ENCODE assay signal across 9 cellular contexts in the genomic region with DNA sequence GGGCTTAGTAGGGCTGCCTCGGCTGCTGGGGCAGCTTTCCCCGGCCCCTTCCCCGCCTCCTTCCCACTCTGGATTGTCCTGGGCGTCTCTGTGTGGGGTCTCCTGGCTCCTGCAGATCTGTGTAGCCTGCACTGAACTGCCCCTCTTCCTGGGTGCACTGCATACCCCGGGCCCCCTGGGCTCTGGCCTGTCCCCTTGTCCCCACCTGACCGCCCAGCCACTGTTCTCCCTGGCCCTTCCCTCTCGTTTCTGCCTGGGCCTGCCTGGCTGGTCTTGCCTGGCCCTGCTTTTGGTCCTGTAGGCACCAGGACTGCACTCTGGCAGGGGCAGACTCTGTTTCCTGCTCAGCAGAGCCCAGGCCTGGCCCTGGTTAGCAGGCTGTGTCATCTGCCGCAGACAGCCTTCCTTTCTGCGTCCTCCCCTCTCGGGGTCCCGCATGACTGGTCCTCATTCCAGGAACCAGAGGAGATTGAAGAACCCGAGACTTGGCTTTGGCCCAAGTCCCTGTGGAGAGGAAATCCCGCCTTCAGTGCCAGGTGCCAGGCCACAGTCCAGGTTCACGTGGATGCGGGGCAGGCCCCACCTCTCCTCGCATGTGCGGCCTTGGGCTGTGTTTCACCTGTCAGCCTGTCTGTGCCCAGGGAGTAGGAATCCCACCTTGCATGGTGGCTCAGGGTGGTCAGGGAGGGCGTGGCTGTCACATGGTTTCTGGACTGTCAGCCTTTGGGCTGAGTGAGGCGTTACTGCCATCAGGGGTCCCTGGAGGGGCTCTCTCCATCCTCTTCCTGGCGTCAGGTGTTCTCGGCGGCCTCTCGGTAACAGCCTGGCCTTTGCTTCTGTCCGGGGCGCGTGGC. TPM values are rescaled to one million over a fixed set of nuclear protein-coding genes. Genes with fewer than 3 reads are reported as not detected.
DNase-seq lines count a peak whose midpoint lies in the region; ATAC-seq, FAIRE-seq and TF ChIP-seq lines count a peak whose summit lies in the region.
"Had no signal": no experiment of that assay in that cellular context is flagged by ENCODE, and none has a peak within 500 bp of the region (broad histone marks: within the 10 kb centered on the region; RNA-seq: fewer than 3 reads in every experiment).

No MANE protein-coding gene starts in this region.

- peak overlapping the region; percentile 44 to 76 for H3K27ac ChIP-seq in kidney (ENCODE audit: low read depth in 2 of 2, low read length in 2 of 2)
- H3K27ac ChIP-seq in tibial artery, result no peak overlapping the region

- H3K4me1 ChIP-seq in kidney (ENCODE audit: control insufficient read depth in 1 of 2, insufficient read depth in 1 of 2, low read depth in 1 of 2, low read length in 2 of 2), result peaks cover 11 to 35% of the 10 kb centered on the region in 2 donors
- peaks cover 0 to 94% (median 61%) of the 10 kb centered on the region in 4 donors for H3K4me1 ChIP-seq in tibial artery

- no peak for FAIRE-seq in kidney (lab: Jason Lieb, UNC)

- H3K4me3 ChIP-seq in kidney (ENCODE audit: low read length in 2 of 2) (no peak overlapping the region), tibial artery (no peak overlapping the region)

- no peaks in the 10 kb centered on the region for H3K27me3 ChIP-seq in tibial artery

- TF ChIP-seq CTCF in kidney (IDR thresholded peaks at IDR 0.05; ENCODE audit: borderline replicate concordance, extremely low read depth, insufficient read depth), result no peak
- TF ChIP-seq CTCF in tibial artery (IDR thresholded peaks at IDR 0.05), result no peak

- H3K9me3 ChIP-seq in kidney (ENCODE audit: control insufficient read depth in 1 of 2, low read length in 2 of 2), result no peaks in the 10 kb centered on the region
- no peaks in the 10 kb centered on the region for H3K9me3 ChIP-seq in tibial artery

- ATAC-seq in GM18907 (IDR thresholded peaks at IDR 0.05; ENCODE audit: unreplicated experiment) (no peak), HG03025 (IDR thresholded peaks at IDR 0.05; ENCODE audit: low FRiP score, unreplicated experiment) (no peak)

- H3K36me3 ChIP-seq in kidney (ENCODE audit: control insufficient read depth in 1 of 2, insufficient read depth in 2 of 2, low read length in 2 of 2) (no peaks in the 10 kb centered on the region), tibial artery (no peaks in the 10 kb centered on the region)

- H3K9ac ChIP-seq in kidney (ENCODE audit: low read length in 2 of 2), result no peak overlapping the region

- intact Hi-C loops in kidney (cut with DNase I), result no loop called here
- intact Hi-C loops in tibial artery (cut with DNase I; ENCODE audit: low total_unique reads), result no loop called here

- peak; percentile 62 for DNase-seq in activated effector memory CD4-positive, alpha-beta T cell treated with anti-CD3 and anti-CD28 coated beads, Interleukin-2, amount 50 U/mL, for 16 hours
- DNase-seq in activated effector memory CD4-positive, alpha-beta T cell treated with Interleukin-2 at 50 U/mL for 16 hours, result no peak
- DNase-seq in NCI-H345 treated with DMSO at 0.1 percent for 48 hours (lab: John Stamatoyannopoulos, UW; ENCODE audit: unreplicated experiment), result peak; percentile 75
- DNase-seq in kidney, result peak; percentile 93
- DNase-seq in tibial artery, result peak; percentile 20 to 67
- DNase-seq in activated CD4-positive, alpha-beta T cell treated with anti-CD3 and anti-CD28 coated beads, Interleukin-2, amount 50 U/mL, for 48 hours, result no peak
- DNase-seq: NCI-H524 treated with DMSO at 0.1 percent for 48 hours had no signal

RNA-seq across cellular contexts. Expression of gene INPP5A, which starts 9.2 kb away (rescaled TPM):
- 40.3 TPM for total RNA-seq in kidney
- 20.8 TPM for polyA plus RNA-seq in kidney (ENCODE audit: insufficient read depth, low read depth, low replicate concordance)

Comparison
In these comparisons a context has a peak if more than half of its experiments do, and no peak if none do; other contexts are left out.
1. DNase-seq: peak in activated effector memory CD4-positive, alpha-beta T cell treated with anti-CD3 and anti-CD28 coated beads, Interleukin-2, amount 50 U/mL, for 16 hours (single experiment), NCI-H345 treated with DMSO at 0.1 percent for 48 hours (single experiment), kidney (single experiment) and tibial artery (2 of 2); none in activated effector memory CD4-positive, alpha-beta T cell treated with Interleukin-2 at 50 U/mL for 16 hours (single experiment) and activated CD4-positive, alpha-beta T cell treated with anti-CD3 and anti-CD28 coated beads, Interleukin-2, amount 50 U/mL, for 48 hours (0 of 2).
2. H3K27ac ChIP-seq: peak in kidney (2 of 2); none in tibial artery (0 of 2).